ENCODE assay signal across 1 cellular context in genomic region chr4:76179398-76180318, GRCh38.
TF ChIP-seq lines count a peak whose summit lies in the region.

No MANE protein-coding gene starts in this region.

TF ChIP-seq in K562, 482 proteins besides CTCF, POLR2A, EP300 and RAD21 (continued from another document):
- TF ChIP-seq, protein P1, sequence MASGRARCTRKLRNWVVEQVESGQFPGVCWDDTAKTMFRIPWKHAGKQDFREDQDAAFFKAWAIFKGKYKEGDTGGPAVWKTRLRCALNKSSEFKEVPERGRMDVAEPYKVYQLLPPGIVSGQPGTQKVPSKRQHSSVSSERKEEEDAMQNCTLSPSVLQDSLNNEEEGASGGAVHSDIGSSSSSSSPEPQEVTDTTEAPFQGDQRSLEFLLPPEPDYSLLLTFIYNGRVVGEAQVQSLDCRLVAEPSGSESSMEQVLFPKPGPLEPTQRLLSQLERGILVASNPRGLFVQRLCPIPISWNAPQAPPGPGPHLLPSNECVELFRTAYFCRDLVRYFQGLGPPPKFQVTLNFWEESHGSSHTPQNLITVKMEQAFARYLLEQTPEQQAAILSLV (tag; IDR thresholded peaks at IDR 0.05): no peak
- TF ChIP-seq ETV6 (IDR thresholded peaks at IDR 0.05; ENCODE audit: borderline replicate concordance in 1 of 2, low read depth in 2 of 2, low read length in 1 of 2) (no peak), ETV6 (CRISPR knock-in tag; IDR thresholded peaks at IDR 0.05; ENCODE audit: borderline replicate concordance) (no peak), HBP1 (CRISPR knock-in tag; IDR thresholded peaks at IDR 0.05) (no peak), SMARCE1 (IDR thresholded peaks at IDR 0.05) (peak; percentile 44; the same call in 1 of the 2 replicates), ZNF445 (CRISPR knock-in tag; IDR thresholded peaks at IDR 0.05; ENCODE audit: low read depth) (no peak), POLR2AphosphoS2 (IDR thresholded peaks at IDR 0.05; ENCODE audit: low read length) (no peak), TCF3 (CRISPR knock-in tag; IDR thresholded peaks at IDR 0.05) (0 out of 2 replicates have a peak, but pooled peaks have one; percentile 28), ZBTB2 (IDR thresholded peaks at IDR 0.05) (no peak), SIN3B (IDR thresholded peaks at IDR 0.05; ENCODE audit: low read depth) (0 out of 2 replicates have a peak, but pooled peaks have one; percentile 21), FOXK2 (conservative IDR thresholded peaks at IDR 0.05 in 1 of 2, IDR thresholded peaks at IDR 0.05 in 1 of 2; ENCODE audit: low read depth in 2 of 2) (peak; percentile 75 to 76), CHD2 (IDR thresholded peaks at IDR 0.05; ENCODE audit: low read depth, low read length) (no peak), HMBOX1 (IDR thresholded peaks at IDR 0.05) (0 out of 2 replicates have a peak, but pooled peaks have one; percentile 27), SPI1 (IDR thresholded peaks at IDR 0.05; ENCODE audit: borderline replicate concordance, low read depth, low read length) (peak; percentile 33; the same call in 1 of the 2 replicates), RB1 (IDR thresholded peaks at IDR 0.05; ENCODE audit: low read depth) (0 out of 2 replicates have a peak, but pooled peaks have one; percentile 28), ZNF639 (CRISPR knock-in tag; conservative IDR thresholded peaks at IDR 0.05 in 1 of 2, IDR thresholded peaks at IDR 0.05 in 1 of 2) (peak in 1 of 2 experiments; percentile 25; a peak in 1 of 4 replicates), ARID2 (IDR thresholded peaks at IDR 0.05) (peak; percentile 81), TRIM28 (IDR thresholded peaks at IDR 0.05) (no peak), TEAD4 (IDR thresholded peaks at IDR 0.05; ENCODE audit: low read length) (peak; percentile 40; the same call in 1 of the 2 replicates), TEAD4 (CRISPR knock-in tag; IDR thresholded peaks at IDR 0.05; ENCODE audit: borderline replicate concordance) (no peak), FIP1L1 (IDR thresholded peaks at IDR 0.05; ENCODE audit: low read depth, low read length, poor library complexity, severe bottlenecking) (no peak), FOXA3 (CRISPR knock-in tag; conservative IDR thresholded peaks at IDR 0.05 in 1 of 2, IDR thresholded peaks at IDR 0.05 in 1 of 2) (peak in 1 of 2 experiments; percentile 88; a peak in 2 of 4 replicates), ARID1B (IDR thresholded peaks at IDR 0.05) (peak; percentile 65; the same call in 1 of the 2 replicates), JUND (IDR thresholded peaks at IDR 0.05; ENCODE audit: borderline replicate concordance, low read depth, low read length) (peak; percentile 51; the same call in 1 of the 2 replicates), JUND (tag; IDR thresholded peaks at IDR 0.05; ENCODE audit: borderline replicate concordance, low read depth, low read length) (peak; percentile 44; the same call in 1 of the 3 replicates)
- TF ChIP-seq, protein P2, sequence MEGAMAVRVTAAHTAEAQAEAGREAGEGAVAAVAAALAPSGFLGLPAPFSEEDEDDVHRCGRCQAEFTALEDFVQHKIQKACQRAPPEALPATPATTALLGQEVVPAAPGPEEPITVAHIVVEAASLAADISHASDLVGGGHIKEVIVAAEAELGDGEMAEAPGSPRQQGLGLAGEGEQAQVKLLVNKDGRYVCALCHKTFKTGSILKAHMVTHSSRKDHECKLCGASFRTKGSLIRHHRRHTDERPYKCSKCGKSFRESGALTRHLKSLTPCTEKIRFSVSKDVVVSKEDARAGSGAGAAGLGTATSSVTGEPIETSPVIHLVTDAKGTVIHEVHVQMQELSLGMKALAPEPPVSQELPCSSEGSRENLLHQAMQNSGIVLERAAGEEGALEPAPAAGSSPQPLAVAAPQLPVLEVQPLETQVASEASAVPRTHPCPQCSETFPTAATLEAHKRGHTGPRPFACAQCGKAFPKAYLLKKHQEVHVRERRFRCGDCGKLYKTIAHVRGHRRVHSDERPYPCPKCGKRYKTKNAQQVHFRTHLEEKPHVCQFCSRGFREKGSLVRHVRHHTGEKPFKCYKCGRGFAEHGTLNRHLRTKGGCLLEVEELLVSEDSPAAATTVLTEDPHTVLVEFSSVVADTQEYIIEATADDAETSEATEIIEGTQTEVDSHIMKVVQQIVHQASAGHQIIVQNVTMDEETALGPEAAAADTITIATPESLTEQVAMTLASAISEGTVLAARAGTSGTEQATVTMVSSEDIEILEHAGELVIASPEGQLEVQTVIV (CRISPR knock-in tag; IDR thresholded peaks at IDR 0.05; ENCODE audit: borderline replicate concordance): no peak
- TF ChIP-seq, protein P3, sequence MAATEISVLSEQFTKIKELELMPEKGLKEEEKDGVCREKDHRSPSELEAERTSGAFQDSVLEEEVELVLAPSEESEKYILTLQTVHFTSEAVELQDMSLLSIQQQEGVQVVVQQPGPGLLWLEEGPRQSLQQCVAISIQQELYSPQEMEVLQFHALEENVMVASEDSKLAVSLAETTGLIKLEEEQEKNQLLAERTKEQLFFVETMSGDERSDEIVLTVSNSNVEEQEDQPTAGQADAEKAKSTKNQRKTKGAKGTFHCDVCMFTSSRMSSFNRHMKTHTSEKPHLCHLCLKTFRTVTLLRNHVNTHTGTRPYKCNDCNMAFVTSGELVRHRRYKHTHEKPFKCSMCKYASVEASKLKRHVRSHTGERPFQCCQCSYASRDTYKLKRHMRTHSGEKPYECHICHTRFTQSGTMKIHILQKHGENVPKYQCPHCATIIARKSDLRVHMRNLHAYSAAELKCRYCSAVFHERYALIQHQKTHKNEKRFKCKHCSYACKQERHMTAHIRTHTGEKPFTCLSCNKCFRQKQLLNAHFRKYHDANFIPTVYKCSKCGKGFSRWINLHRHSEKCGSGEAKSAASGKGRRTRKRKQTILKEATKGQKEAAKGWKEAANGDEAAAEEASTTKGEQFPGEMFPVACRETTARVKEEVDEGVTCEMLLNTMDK (IDR thresholded peaks at IDR 0.05; ENCODE audit: borderline replicate concordance, insufficient read depth, low read depth, low read length, poor library complexity, severe bottlenecking): peak; percentile 28
- TF ChIP-seq, protein P4, sequence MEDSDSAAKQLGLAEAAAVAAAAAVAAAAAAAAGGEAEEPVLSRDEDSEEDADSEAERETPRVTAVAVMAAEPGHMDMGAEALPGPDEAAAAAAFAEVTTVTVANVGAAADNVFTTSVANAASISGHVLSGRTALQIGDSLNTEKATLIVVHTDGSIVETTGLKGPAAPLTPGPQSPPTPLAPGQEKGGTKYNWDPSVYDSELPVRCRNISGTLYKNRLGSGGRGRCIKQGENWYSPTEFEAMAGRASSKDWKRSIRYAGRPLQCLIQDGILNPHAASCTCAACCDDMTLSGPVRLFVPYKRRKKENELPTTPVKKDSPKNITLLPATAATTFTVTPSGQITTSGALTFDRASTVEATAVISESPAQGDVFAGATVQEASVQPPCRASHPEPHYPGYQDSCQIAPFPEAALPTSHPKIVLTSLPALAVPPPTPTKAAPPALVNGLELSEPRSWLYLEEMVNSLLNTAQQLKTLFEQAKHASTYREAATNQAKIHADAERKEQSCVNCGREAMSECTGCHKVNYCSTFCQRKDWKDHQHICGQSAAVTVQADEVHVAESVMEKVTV (CRISPR knock-in tag; IDR thresholded peaks at IDR 0.05): peak; percentile 72; the same call in 1 of the 2 replicates
- TF ChIP-seq, protein P5, sequence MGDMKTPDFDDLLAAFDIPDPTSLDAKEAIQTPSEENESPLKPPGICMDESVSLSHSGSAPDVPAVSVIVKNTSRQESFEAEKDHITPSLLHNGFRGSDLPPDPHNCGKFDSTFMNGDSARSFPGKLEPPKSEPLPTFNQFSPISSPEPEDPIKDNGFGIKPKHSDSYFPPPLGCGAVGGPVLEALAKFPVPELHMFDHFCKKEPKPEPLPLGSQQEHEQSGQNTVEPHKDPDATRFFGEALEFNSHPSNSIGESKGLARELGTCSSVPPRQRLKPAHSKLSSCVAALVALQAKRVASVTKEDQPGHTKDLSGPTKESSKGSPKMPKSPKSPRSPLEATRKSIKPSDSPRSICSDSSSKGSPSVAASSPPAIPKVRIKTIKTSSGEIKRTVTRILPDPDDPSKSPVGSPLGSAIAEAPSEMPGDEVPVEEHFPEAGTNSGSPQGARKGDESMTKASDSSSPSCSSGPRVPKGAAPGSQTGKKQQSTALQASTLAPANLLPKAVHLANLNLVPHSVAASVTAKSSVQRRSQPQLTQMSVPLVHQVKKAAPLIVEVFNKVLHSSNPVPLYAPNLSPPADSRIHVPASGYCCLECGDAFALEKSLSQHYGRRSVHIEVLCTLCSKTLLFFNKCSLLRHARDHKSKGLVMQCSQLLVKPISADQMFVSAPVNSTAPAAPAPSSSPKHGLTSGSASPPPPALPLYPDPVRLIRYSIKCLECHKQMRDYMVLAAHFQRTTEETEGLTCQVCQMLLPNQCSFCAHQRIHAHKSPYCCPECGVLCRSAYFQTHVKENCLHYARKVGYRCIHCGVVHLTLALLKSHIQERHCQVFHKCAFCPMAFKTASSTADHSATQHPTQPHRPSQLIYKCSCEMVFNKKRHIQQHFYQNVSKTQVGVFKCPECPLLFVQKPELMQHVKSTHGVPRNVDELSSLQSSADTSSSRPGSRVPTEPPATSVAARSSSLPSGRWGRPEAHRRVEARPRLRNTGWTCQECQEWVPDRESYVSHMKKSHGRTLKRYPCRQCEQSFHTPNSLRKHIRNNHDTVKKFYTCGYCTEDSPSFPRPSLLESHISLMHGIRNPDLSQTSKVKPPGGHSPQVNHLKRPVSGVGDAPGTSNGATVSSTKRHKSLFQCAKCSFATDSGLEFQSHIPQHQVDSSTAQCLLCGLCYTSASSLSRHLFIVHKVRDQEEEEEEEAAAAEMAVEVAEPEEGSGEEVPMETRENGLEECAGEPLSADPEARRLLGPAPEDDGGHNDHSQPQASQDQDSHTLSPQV (IDR thresholded peaks at IDR 0.05): peak; percentile 25; the same call in 1 of the 2 replicates
- TF ChIP-seq, protein P6, sequence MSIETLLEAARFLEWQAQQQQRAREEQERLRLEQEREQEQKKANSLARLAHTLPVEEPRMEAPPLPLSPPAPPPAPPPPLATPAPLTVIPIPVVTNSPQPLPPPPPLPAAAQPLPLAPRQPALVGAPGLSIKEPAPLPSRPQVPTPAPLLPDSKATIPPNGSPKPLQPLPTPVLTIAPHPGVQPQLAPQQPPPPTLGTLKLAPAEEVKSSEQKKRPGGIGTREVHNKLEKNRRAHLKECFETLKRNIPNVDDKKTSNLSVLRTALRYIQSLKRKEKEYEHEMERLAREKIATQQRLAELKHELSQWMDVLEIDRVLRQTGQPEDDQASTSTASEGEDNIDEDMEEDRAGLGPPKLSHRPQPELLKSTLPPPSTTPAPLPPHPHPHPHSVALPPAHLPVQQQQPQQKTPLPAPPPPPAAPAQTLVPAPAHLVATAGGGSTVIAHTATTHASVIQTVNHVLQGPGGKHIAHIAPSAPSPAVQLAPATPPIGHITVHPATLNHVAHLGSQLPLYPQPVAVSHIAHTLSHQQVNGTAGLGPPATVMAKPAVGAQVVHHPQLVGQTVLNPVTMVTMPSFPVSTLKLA (conservative IDR thresholded peaks at IDR 0.05): peak in 1 of 2 experiments; percentile 28; a peak in 1 of 4 replicates
- TF ChIP-seq, protein P7, sequence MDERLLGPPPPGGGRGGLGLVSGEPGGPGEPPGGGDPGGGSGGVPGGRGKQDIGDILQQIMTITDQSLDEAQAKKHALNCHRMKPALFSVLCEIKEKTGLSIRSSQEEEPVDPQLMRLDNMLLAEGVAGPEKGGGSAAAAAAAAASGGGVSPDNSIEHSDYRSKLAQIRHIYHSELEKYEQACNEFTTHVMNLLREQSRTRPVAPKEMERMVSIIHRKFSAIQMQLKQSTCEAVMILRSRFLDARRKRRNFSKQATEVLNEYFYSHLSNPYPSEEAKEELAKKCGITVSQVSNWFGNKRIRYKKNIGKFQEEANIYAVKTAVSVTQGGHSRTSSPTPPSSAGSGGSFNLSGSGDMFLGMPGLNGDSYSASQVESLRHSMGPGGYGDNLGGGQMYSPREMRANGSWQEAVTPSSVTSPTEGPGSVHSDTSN (CRISPR knock-in tag; IDR thresholded peaks at IDR 0.05; ENCODE audit: low read depth): no peak
- TF ChIP-seq, protein P7 (tag; conservative IDR thresholded peaks at IDR 0.05; ENCODE audit: low read depth): 0 out of 2 replicates have a peak, but pooled peaks have one; percentile 15
